ENCODE assay signal across 9 cellular contexts in the genomic region with DNA sequence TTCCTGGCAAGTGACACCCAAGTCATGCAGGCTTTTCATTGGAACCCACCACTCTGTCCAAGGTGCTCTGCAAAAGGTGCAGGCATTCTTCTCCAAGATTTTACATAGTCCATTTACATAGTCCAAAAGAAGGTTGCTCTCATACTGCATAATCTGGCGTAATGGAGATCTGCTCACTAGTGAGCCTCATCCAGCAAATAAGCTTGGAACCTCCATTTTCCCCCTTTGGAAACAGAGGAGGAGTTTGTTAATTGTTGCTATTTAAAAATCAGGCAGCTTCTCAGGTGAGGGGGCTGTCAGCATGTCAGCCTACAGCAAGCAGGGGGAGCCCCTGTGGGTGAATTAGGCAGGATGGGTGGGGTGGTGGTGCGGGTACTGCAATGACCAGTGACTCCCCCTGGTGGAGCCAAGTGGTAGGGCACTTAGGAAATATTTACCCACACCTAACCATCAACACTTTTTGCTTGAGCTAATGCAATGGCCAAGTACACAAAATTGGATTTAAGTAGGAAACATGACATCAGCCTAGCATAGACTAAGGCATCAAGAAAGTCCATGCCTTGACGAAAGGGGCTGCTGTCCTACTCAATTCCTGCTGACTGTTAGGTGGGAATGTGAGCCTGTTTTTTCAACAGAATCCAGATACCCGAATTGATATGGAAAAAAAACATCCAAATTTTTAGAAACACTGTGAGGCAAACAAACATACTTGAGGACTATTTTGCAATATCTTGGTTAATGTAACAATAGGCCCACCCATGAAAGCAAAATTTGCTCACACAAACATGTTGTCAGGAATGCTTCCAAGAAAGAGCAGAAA.
DNase-seq lines count a peak whose midpoint lies in the region; ATAC-seq and TF ChIP-seq lines count a peak whose summit lies in the region.
"Had no signal": no experiment of that assay in that cellular context is flagged by ENCODE, and none has a peak within 500 bp of the region (broad histone marks: within the 10 kb centered on the region; RNA-seq: fewer than 3 reads in every experiment).

No MANE protein-coding gene starts in this region.

- CTCF ChIA-PET in PC-9 (lab: Charles Lee), result interaction anchor here (0.6 to 1.2 kb wide), 5 partner anchors 20 to 42 kb away, joined by 3 to 9 read pairs (median 3); no protein-coding TSS in a partner anchor

- no peaks in the 10 kb centered on the region for H3K9me2 ChIP-seq in PC-9 (ENCODE audit: insufficient read depth)

- 57% methylated on average over 4 of the region's 4 CpGs for WGBS in suprapubic skin

- H3K27ac ChIP-seq in PC-9 (no peak overlapping the region), neural progenitor cell (no peak overlapping the region), suprapubic skin (no peak overlapping the region)
- H3K27ac ChIP-seq: BLaER1 had no signal

- H3K27ac Mint-ChIP-seq in neural progenitor cell, result no peak overlapping the region

- H3K79me2 ChIP-seq in PC-9 (ENCODE audit: low read depth), result peaks cover 82% of the 10 kb centered on the region
- peaks cover 93% of the 10 kb centered on the region for H3K79me2 ChIP-seq in neural progenitor cell (ENCODE audit: low read depth)

- H2AFZ ChIP-seq in PC-9, result no peak overlapping the region
- no peak overlapping the region for H2AFZ ChIP-seq in neural progenitor cell (replicated peaks)

- H3F3A ChIP-seq in PC-9 (ENCODE audit: insufficient read depth, low read depth) (peaks cover 18% of the 10 kb centered on the region), neural progenitor cell (ENCODE audit: low read depth) (no peaks in the 10 kb centered on the region)

- intact Hi-C loops in PC-9 (cut with micrococcal nuclease; ENCODE audit: unreplicated experiment), result loop anchor here (2.0 kb wide), 1 partner anchor 38 kb away; no protein-coding TSS in a partner anchor

- POLR2A ChIA-PET in PC-9 (lab: Charles Lee; ENCODE audit: unreplicated experiment), result no interaction called here

- H3K36me3 Mint-ChIP-seq in neural progenitor cell, result peaks cover 10% of the 10 kb centered on the region

- H3K4me3 ChIP-seq in PC-9 (no peak overlapping the region), neural progenitor cell (no peak overlapping the region), suprapubic skin (no peak overlapping the region)
- H3K4me3 ChIP-seq: BLaER1 had no signal

- H3K4me3 Mint-ChIP-seq in neural progenitor cell, result no peak overlapping the region

- H4K20me1 ChIP-seq in PC-9 (ENCODE audit: insufficient read depth) (peaks cover 67% of the 10 kb centered on the region), neural progenitor cell (ENCODE audit: low read depth) (peaks cover 25% of the 10 kb centered on the region)

- no TSS peak for BruUV-seq in PC-9 (replicated peaks; lab: Mats Ljungman, UMichigan)

- H3K9me3 ChIP-seq in PC-9 (ENCODE audit: insufficient read depth, low read depth), result no peaks in the 10 kb centered on the region
- H3K9me3 ChIP-seq in neural progenitor cell (ENCODE audit: low read depth), result no peaks in the 10 kb centered on the region
- no peaks in the 10 kb centered on the region for H3K9me3 ChIP-seq in suprapubic skin

- no peak for TF ChIP-seq EP300 in suprapubic skin (IDR thresholded peaks at IDR 0.05)

- H3K4me2 ChIP-seq in PC-9 (no peak overlapping the region), neural progenitor cell (no peak overlapping the region)
- H3K4me2 ChIP-seq: BLaER1 had no signal

- H3K4me1 Mint-ChIP-seq in neural progenitor cell, result peaks cover 6% of the 10 kb centered on the region

- DNase-seq in NCI-H1417 (lab: John Stamatoyannopoulos, UW) (peak; percentile 38 to 73 (median 56)), NCI-H1417 treated with DMSO at 0.1 percent for 48 hours (lab: John Stamatoyannopoulos, UW) (no peak), PC-9 (peak; percentile 43 to 63), fibroblast of peridontal ligament (ENCODE audit: extremely low read depth) (peak; percentile 56), neural progenitor cell (ENCODE audit: low spot score) (peak; percentile 83), suprapubic skin (ENCODE audit: low spot score in 2 of 2) (peak; percentile 82 to 84)
- peak; percentile 79 to 82 for DNase-seq in activated T-cell treated with anti-CD3 and anti-CD28 coated beads, Interleukin-2, amount 50 U/mL, for 48 hours

- H3K36me3 ChIP-seq in PC-9 (ENCODE audit: low read depth) (no peaks in the 10 kb centered on the region), neural progenitor cell (no peaks in the 10 kb centered on the region), suprapubic skin (no peaks in the 10 kb centered on the region)

- no peak overlapping the region for H3K9ac ChIP-seq in neural progenitor cell
- H3K9ac ChIP-seq: BLaER1 had no signal

- H3K27me3 Mint-ChIP-seq in neural progenitor cell (ENCODE audit: insufficient read depth, low read depth), result no peaks in the 10 kb centered on the region

- peaks cover 4% of the 10 kb centered on the region for H3K9me3 Mint-ChIP-seq in neural progenitor cell

- no peaks in the 10 kb centered on the region for H3K27me3 ChIP-seq in PC-9 (ENCODE audit: insufficient read depth, low read depth)
- no peaks in the 10 kb centered on the region for H3K27me3 ChIP-seq in neural progenitor cell
- H3K27me3 ChIP-seq in suprapubic skin, result no peaks in the 10 kb centered on the region
- H3K27me3 ChIP-seq: BLaER1 had no signal

- H3K4me1 ChIP-seq in PC-9 (replicated peaks; ENCODE audit: insufficient read depth) (no peaks in the 10 kb centered on the region), neural progenitor cell (no peaks in the 10 kb centered on the region), suprapubic skin (peaks cover 15% of the 10 kb centered on the region)

- no peak for TF ChIP-seq POLR2A in suprapubic skin (IDR thresholded peaks at IDR 0.05)

- peak; percentile 97 for TF ChIP-seq CTCF in PC-9 (conservative IDR thresholded peaks at IDR 0.05)
- TF ChIP-seq CTCF in neural progenitor cell (IDR thresholded peaks at IDR 0.05), result peak; percentile 91
- peak; percentile 75 to 86 for TF ChIP-seq CTCF in suprapubic skin (IDR thresholded peaks at IDR 0.05)

- peak; percentile 72 for ATAC-seq in HG03565 (IDR thresholded peaks at IDR 0.05; ENCODE audit: unreplicated experiment)
